ENCODE assay signal across 23 cellular contexts in genomic region chr1:77553568-77554291, GRCh38.
"Had no signal": no experiment of that assay in that cellular context is flagged by ENCODE, and none has a peak within 500 bp of the region (broad histone marks: within the 10 kb centered on the region; RNA-seq: fewer than 3 reads in every experiment).

No MANE protein-coding gene starts in this region.

- H3K27ac ChIP-seq: breast epithelium, hepatocyte, neural progenitor cell, spleen, testis, vagina had no signal

- H3K4me1 ChIP-seq: breast epithelium, neural progenitor cell, spleen, testis, vagina had no signal

- FAIRE-seq: colon had no signal

- DNase-seq: activated B cell treated with CpG ODN at 0.5 μM for 24 hours; activated CD4-positive, alpha-beta T cell treated with anti-CD3 and anti-CD28 coated beads for 36 hours; activated CD4-positive, alpha-beta T cell treated with anti-CD3 and anti-CD28 coated beads, Interleukin-2, amount 50 U/mL, for 4 hours; activated CD8-positive, alpha-beta memory T cell treated with anti-CD3 and anti-CD28 coated beads for 24 hours; activated CD8-positive, alpha-beta memory T cell treated with anti-CD3 and anti-CD28 coated beads, Interleukin-2, amount 50 U/mL, for 4 hours; activated naive CD4-positive, alpha-beta T cell; activated naive CD8-positive, alpha-beta T cell treated with anti-CD3 and anti-CD28 coated beads, Interleukin-2, amount 10 ng/mL, durations not matched to agents 7 days and 5 days; activated T-cell treated with anti-CD3 and anti-CD28 coated beads, Interleukin-2, amount 50 U/mL, for 24 hours; amniotic stem cell; effector memory CD4-positive, alpha-beta T cell; foreskin melanocyte; mucosa of descending colon; retina; spleen; stimulated activated CD4-positive, alpha-beta T cell treated with anti-CD3 and anti-CD28 coated beads, Interleukin-4, amount 100 ng/mL, for 1 hour; stimulated activated naive CD4-positive, alpha-beta T cell; testis had no signal

- H3K79me2 ChIP-seq: hepatocyte had no signal

- ATAC-seq: activated CD4-positive, alpha-beta T cell treated with anti-CD3 and anti-CD28 coated beads for 36 hours; activated T-helper 17 cell treated with anti-CD3 and anti-CD28 coated beads, Interleukin-2, amount 50 U/mL, for 72 hours; mucosa of descending colon had no signal

- H3K4me3 ChIP-seq: breast epithelium, hepatocyte, mucosa of descending colon, neural progenitor cell, spleen, testis, vagina had no signal

- H3K9ac ChIP-seq: neural progenitor cell had no signal

- H3K27me3 ChIP-seq: breast epithelium, hepatocyte, neural progenitor cell, spleen, testis, vagina had no signal

- H3K4me2 ChIP-seq: hepatocyte, neural progenitor cell had no signal

- H3K9me3 ChIP-seq: breast epithelium, mucosa of descending colon, spleen, testis, vagina had no signal

- H2AFZ ChIP-seq: hepatocyte, neural progenitor cell had no signal

- H3K36me3 ChIP-seq: breast epithelium, neural progenitor cell, vagina had no signal
